Comparison of ENCODE assay signal across 8 cellular contexts in the genomic region with DNA sequence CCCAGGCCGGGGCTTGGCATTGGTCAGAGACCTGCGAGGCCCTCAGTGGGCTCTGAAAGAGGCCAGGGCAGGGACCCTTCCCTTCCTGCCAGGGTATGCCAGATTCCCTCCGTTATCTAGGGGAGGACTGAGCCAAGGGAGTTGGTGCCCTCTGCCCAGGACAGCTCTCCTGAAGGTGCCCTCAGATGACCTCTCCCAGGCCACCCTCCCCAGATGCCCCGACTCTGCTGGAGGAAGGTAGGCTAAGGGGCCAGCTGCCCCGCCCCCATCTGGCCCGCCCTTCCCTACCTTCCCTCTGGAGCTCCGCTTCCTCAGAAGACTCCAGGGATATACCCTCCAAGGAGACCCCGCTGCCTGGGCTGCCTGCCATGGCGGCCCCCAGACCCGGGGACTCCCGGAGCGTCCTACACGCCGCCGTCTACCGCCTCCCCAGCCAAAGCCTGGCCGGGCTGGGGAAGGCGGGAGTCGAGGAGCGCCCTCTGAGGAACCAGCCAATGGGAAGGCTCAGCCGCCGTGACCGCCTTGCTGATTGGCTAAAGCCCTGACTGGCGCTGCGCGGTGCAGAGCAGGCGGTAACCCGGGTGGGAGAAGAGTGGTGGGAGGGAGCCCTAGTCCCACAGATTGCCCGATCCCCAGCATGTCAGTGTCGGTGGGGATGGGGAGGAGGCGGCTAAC. TPM values are rescaled to one million over a fixed set of nuclear protein-coding genes. Genes with fewer than 3 reads are reported as not detected.
DNase-seq lines count a peak whose midpoint lies in the region; ATAC-seq and TF ChIP-seq lines count a peak whose summit lies in the region.

No MANE protein-coding gene starts in this region.

- intact Hi-C loops in Right ventricle myocardium superior (cut with DNase I): no loop called here
- intact Hi-C loops in testis (cut with DNase I; ENCODE audit: low total_unique reads): no loop called here

- no peak for TF ChIP-seq POLR2A in testis (IDR thresholded peaks at IDR 0.05)

- no peaks in the 10 kb centered on the region for H3K36me3 Mint-ChIP-seq in activated naive CD8-positive, alpha-beta T cell treated with anti-CD3 and anti-CD28 coated beads for 36 hours
- H3K36me3 Mint-ChIP-seq in osteocyte (ENCODE audit: unreplicated experiment): peaks cover 2% of the 10 kb centered on the region

- no peak overlapping the region for H3K27ac Mint-ChIP-seq in activated naive CD8-positive, alpha-beta T cell treated with anti-CD3 and anti-CD28 coated beads for 36 hours
- H3K27ac Mint-ChIP-seq in osteocyte (ENCODE audit: unreplicated experiment): no peak overlapping the region

- no peaks in the 10 kb centered on the region for H3K9me3 Mint-ChIP-seq in activated naive CD8-positive, alpha-beta T cell treated with anti-CD3 and anti-CD28 coated beads for 36 hours
- H3K9me3 Mint-ChIP-seq in osteocyte (ENCODE audit: unreplicated experiment): no peaks in the 10 kb centered on the region

- TF ChIP-seq CTCF in AG04449 (IDR thresholded peaks at IDR 0.05; ENCODE audit: insufficient read depth, low read length, missing control alignments) (no peak), osteocyte (IDR thresholded peaks at IDR 0.05) (no peak), testis (IDR thresholded peaks at IDR 0.05) (no peak)

- H3K36me3 ChIP-seq in testis (ENCODE audit: low read depth, missing control alignments): no peaks in the 10 kb centered on the region

- POLR2A ChIA-PET in AG04449 (lab: Yijun Ruan, JAX): no interaction called here

- CTCF ChIA-PET in AG04449 (lab: Yijun Ruan, JAX): interaction anchor here (3.8 to 9.5 kb wide), 2 partner anchors 10 to 21 kb away, joined by 34 to 99 read pairs; no protein-coding TSS in a partner anchor

- 2 to 4% methylated on average over 7 to 31 of the region's 31 CpGs for WGBS in testis, 2 donors

- H3K27ac ChIP-seq in testis: no peak overlapping the region

- peak overlapping the region; percentile 62 for H3K4me3 ChIP-seq in AG04449 (ENCODE audit: low read depth, low read length)
- peak overlapping the region; percentile 36 to 61 for H3K4me3 ChIP-seq in testis

- peaks cover 16% of the 10 kb centered on the region for H3K4me1 ChIP-seq in testis

- ATAC-seq in GM19372 (IDR thresholded peaks at IDR 0.05; ENCODE audit: low read depth, unreplicated experiment) (peak; percentile 82), Right ventricle myocardium superior (ENCODE audit: poor library complexity) (peak; percentile 98)

- peaks cover 8% of the 10 kb centered on the region for H3K4me1 Mint-ChIP-seq in activated naive CD8-positive, alpha-beta T cell treated with anti-CD3 and anti-CD28 coated beads for 36 hours
- peaks cover 10% of the 10 kb centered on the region for H3K4me1 Mint-ChIP-seq in osteocyte (ENCODE audit: unreplicated experiment)

- H3K9me3 ChIP-seq in testis: no peaks in the 10 kb centered on the region

- H3K4me3 Mint-ChIP-seq in activated naive CD8-positive, alpha-beta T cell treated with anti-CD3 and anti-CD28 coated beads for 36 hours: peak overlapping the region; percentile 72
- H3K4me3 Mint-ChIP-seq in osteocyte (ENCODE audit: unreplicated experiment): peak overlapping the region; percentile 79

- peaks cover 8% of the 10 kb centered on the region for H3K27me3 Mint-ChIP-seq in activated naive CD8-positive, alpha-beta T cell treated with anti-CD3 and anti-CD28 coated beads for 36 hours
- peaks cover 6% of the 10 kb centered on the region for H3K27me3 Mint-ChIP-seq in osteocyte (ENCODE audit: unreplicated experiment)

- DNase-seq in AG04449 (ENCODE audit: low read depth, low spot score) (no peak), NCI-H128 (lab: John Stamatoyannopoulos, UW; ENCODE audit: unreplicated experiment) (peak; percentile 64), SW 1271 (lab: John Stamatoyannopoulos, UW) (peak; percentile 33 to 80), Right ventricle myocardium superior (peak; percentile 94), osteocyte (ENCODE audit: extremely low spot score, unreplicated experiment) (peak; percentile 95), testis (peak; percentile 91)
- peak; percentile 88 for DNase-seq in activated naive CD8-positive, alpha-beta T cell treated with anti-CD3 and anti-CD28 coated beads for 36 hours

- H3K27me3 ChIP-seq in testis: no peaks in the 10 kb centered on the region

RNA-seq across cellular contexts. Expression of a gene that starts 7.0 kb away (rescaled TPM):
- 1 to 10 TPM; 5.2 to 6.5 TPM for total RNA-seq in activated naive CD8-positive, alpha-beta T cell treated with anti-CD3 and anti-CD28 coated beads for 36 hours
- 17.1 TPM for total RNA-seq in Right ventricle myocardium superior
- 3.5 and 4.4 TPM in 2 replicates for total RNA-seq in osteocyte
- total RNA-seq in testis: 10 to 100 TPM; 25.1 to 25.8 TPM
- polyA plus RNA-seq in testis (ENCODE audit: insufficient read depth, low read depth, low replicate concordance): 31.4 TPM

RNA-seq across cellular contexts. Expression of a gene that starts 42.0 kb away (rescaled TPM):
- total RNA-seq in activated naive CD8-positive, alpha-beta T cell treated with anti-CD3 and anti-CD28 coated beads for 36 hours: not detected
- total RNA-seq in Right ventricle myocardium superior: not detected
- total RNA-seq in osteocyte: not detected in 2 replicates
- total RNA-seq in testis: not detected
- 0.99 TPM for polyA plus RNA-seq in testis (ENCODE audit: insufficient read depth, low read depth, low replicate concordance)

RNA-seq across cellular contexts. Expression of a gene that starts 53.3 kb away (rescaled TPM):
- not detected for total RNA-seq in activated naive CD8-positive, alpha-beta T cell treated with anti-CD3 and anti-CD28 coated beads for 36 hours
- total RNA-seq in Right ventricle myocardium superior (17.5 TPM), osteocyte (not detected in 2 replicates), testis (10 to 100 TPM; 48.4 to 53.9 TPM)
- 49.2 TPM for polyA plus RNA-seq in testis (ENCODE audit: insufficient read depth, low read depth, low replicate concordance)

RNA-seq across cellular contexts. Expression of a gene that starts 53.4 kb away (rescaled TPM):
- not detected for total RNA-seq in activated naive CD8-positive, alpha-beta T cell treated with anti-CD3 and anti-CD28 coated beads for 36 hours
- not detected for total RNA-seq in Right ventricle myocardium superior
- total RNA-seq in osteocyte: not detected in 2 replicates
- under 1 TPM in 1 of 2 donors, not detected in 1; 0.37 TPM for total RNA-seq in testis
- 1.5 TPM for polyA plus RNA-seq in testis (ENCODE audit: insufficient read depth, low read depth, low replicate concordance)

Comparison
In these comparisons a context has a peak if more than half of its experiments do, and no peak if none do; other contexts are left out.
1. RNA of a gene that starts 53.3 kb away (total RNA-seq): 48.4 to 53.9 TPM in testis and 17.5 TPM in Right ventricle myocardium superior (single experiment); not detected in activated naive CD8-positive, alpha-beta T cell treated with anti-CD3 and anti-CD28 coated beads for 36 hours and not detected in osteocyte; every median in the first group is over 10 times any median in the second.